Comparison of ENCODE assay signal across 1 cellular context in the genomic region with DNA sequence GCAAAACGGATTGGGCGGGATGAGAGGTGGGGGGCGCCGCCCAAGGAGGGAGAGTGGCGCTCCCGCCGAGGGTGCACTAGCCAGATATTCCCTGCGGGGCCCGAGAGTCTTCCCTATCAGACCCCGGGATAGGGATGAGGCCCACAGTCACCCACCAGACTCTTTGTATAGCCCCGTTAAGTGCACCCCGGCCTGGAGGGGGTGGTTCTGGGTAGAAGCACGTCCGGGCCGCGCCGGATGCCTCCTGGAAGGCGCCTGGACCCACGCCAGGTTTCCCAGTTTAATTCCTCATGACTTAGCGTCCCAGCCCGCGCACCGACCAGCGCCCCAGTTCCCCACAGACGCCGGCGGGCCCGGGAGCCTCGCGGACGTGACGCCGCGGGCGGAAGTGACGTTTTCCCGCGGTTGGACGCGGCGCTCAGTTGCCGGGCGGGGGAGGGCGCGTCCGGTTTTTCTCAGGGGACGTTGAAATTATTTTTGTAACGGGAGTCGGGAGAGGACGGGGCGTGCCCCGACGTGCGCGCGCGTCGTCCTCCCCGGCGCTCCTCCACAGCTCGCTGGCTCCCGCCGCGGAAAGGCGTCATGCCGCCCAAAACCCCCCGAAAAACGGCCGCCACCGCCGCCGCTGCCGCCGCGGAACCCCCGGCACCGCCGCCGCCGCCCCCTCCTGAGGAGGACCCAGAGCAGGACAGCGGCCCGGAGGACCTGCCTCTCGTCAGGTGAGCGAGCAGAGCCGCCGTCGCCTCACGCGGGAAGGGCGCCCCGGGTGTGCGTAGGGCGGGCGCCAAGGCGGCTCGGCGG.
TF ChIP-seq lines count a peak whose summit lies in the region.

RB1 (plus strand) TSS at position 421 of the 801 bp plus-strand sequence; CDS start at position 583, 162 bp downstream.

TF ChIP-seq in GM12878, 131 proteins besides CTCF, POLR2A, EP300 and RAD21 (continued from another document):
- no peak for TF ChIP-seq MAX (IDR thresholded peaks at IDR 0.05; ENCODE audit: low read depth, low read length)
- TF ChIP-seq HDAC2 (IDR thresholded peaks at IDR 0.05), result no peak
- peak; percentile 99 for TF ChIP-seq NFXL1 (IDR thresholded peaks at IDR 0.05; ENCODE audit: borderline replicate concordance)
- TF ChIP-seq, protein P1, sequence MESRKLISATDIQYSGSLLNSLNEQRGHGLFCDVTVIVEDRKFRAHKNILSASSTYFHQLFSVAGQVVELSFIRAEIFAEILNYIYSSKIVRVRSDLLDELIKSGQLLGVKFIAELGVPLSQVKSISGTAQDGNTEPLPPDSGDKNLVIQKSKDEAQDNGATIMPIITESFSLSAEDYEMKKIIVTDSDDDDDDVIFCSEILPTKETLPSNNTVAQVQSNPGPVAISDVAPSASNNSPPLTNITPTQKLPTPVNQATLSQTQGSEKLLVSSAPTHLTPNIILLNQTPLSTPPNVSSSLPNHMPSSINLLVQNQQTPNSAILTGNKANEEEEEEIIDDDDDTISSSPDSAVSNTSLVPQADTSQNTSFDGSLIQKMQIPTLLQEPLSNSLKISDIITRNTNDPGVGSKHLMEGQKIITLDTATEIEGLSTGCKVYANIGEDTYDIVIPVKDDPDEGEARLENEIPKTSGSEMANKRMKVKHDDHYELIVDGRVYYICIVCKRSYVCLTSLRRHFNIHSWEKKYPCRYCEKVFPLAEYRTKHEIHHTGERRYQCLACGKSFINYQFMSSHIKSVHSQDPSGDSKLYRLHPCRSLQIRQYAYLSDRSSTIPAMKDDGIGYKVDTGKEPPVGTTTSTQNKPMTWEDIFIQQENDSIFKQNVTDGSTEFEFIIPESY (IDR thresholded peaks at IDR 0.05), result no peak
- no peak for TF ChIP-seq NFIC (IDR thresholded peaks at IDR 0.05; ENCODE audit: low read depth, low read length)
- peak; percentile 85 for TF ChIP-seq ELK1 (IDR thresholded peaks at IDR 0.05; ENCODE audit: low read depth, low read length)
- no peak; the same call in 1 of the 2 replicates for TF ChIP-seq ASH2L (IDR thresholded peaks at IDR 0.05; ENCODE audit: borderline replicate concordance, low read depth)
- peak; percentile 84 for TF ChIP-seq CREM (IDR thresholded peaks at IDR 0.05; ENCODE audit: low read depth)
- TF ChIP-seq HDGF (IDR thresholded peaks at IDR 0.05), result no peak
- no peak for TF ChIP-seq ZZZ3 (IDR thresholded peaks at IDR 0.05; ENCODE audit: control insufficient read depth, insufficient read length, low read depth)
- no peak for TF ChIP-seq ZNF274 (IDR thresholded peaks at IDR 0.05; ENCODE audit: insufficient read depth, insufficient read length)
- TF ChIP-seq CBFB (IDR thresholded peaks at IDR 0.05; ENCODE audit: low read depth), result no peak
- TF ChIP-seq, protein P2, sequence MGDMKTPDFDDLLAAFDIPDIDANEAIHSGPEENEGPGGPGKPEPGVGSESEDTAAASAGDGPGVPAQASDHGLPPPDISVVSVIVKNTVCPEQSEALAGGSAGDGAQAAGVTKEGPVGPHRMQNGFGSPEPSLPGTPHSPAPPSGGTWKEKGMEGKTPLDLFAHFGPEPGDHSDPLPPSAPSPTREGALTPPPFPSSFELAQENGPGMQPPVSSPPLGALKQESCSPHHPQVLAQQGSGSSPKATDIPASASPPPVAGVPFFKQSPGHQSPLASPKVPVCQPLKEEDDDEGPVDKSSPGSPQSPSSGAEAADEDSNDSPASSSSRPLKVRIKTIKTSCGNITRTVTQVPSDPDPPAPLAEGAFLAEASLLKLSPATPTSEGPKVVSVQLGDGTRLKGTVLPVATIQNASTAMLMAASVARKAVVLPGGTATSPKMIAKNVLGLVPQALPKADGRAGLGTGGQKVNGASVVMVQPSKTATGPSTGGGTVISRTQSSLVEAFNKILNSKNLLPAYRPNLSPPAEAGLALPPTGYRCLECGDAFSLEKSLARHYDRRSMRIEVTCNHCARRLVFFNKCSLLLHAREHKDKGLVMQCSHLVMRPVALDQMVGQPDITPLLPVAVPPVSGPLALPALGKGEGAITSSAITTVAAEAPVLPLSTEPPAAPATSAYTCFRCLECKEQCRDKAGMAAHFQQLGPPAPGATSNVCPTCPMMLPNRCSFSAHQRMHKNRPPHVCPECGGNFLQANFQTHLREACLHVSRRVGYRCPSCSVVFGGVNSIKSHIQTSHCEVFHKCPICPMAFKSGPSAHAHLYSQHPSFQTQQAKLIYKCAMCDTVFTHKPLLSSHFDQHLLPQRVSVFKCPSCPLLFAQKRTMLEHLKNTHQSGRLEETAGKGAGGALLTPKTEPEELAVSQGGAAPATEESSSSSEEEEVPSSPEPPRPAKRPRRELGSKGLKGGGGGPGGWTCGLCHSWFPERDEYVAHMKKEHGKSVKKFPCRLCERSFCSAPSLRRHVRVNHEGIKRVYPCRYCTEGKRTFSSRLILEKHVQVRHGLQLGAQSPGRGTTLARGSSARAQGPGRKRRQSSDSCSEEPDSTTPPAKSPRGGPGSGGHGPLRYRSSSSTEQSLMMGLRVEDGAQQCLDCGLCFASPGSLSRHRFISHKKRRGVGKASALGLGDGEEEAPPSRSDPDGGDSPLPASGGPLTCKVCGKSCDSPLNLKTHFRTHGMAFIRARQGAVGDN (IDR thresholded peaks at IDR 0.05), result peak; percentile 53
- peak; percentile 39 to 72; a peak in 3 of 4 replicates for TF ChIP-seq BHLHE40 (IDR thresholded peaks at IDR 0.05; ENCODE audit: borderline replicate concordance in 1 of 2, low read depth in 2 of 2, low read length in 1 of 2)
- TF ChIP-seq TCF3 (IDR thresholded peaks at IDR 0.05; ENCODE audit: borderline replicate concordance, insufficient read depth, low read depth, low read length), result no peak
- peak; percentile 76 for TF ChIP-seq KLF5 (IDR thresholded peaks at IDR 0.05; ENCODE audit: partially characterized antibody)
- TF ChIP-seq RBBP5 (conservative IDR thresholded peaks at IDR 0.05), result no peak
- no peak for TF ChIP-seq TCF12 (IDR thresholded peaks at IDR 0.05; ENCODE audit: low read depth, low read length)
- peak; percentile 79 for TF ChIP-seq GABPA (IDR thresholded peaks at IDR 0.05; ENCODE audit: low read depth)
- TF ChIP-seq CBX3 (IDR thresholded peaks at IDR 0.05; ENCODE audit: borderline replicate concordance, low read depth), result no peak
- no peak for TF ChIP-seq YBX1 (IDR thresholded peaks at IDR 0.05)
- peak; percentile 38; the same call in 1 of the 2 replicates for TF ChIP-seq ATF7 (IDR thresholded peaks at IDR 0.05; ENCODE audit: low read depth)
- TF ChIP-seq IKZF2 (IDR thresholded peaks at IDR 0.05), result peak; percentile 52 to 56; a peak in 2 of 4 replicates
